22 cellular contexts compared by ENCODE assay signal in genomic region chr1:162846256-162847212, GRCh38. TPM values are rescaled to one million over a fixed set of nuclear protein-coding genes. Genes with fewer than 3 reads are reported as not detected.
DNase-seq lines count a peak whose midpoint lies in the region; ATAC-seq and TF ChIP-seq lines count a peak whose summit lies in the region.
"Had no signal": no experiment of that assay in that cellular context is flagged by ENCODE, and none has a peak within 500 bp of the region (broad histone marks: within the 10 kb centered on the region; RNA-seq: fewer than 3 reads in every experiment).

No MANE protein-coding gene starts in this region.

- intact Hi-C loops in heart right ventricle (cut with DNase I) = loop anchor here in 1 of 10 donors (2.0 kb wide), 1 partner anchor 470 kb away; no protein-coding TSS in a partner anchor

- peaks cover 0 to 5% (median 0%) of the 10 kb centered on the region in 7 donors for H3K27me3 ChIP-seq in heart right ventricle
- H3K27me3 ChIP-seq: spleen had no signal

- no peak overlapping the region for H3K4me3 Mint-ChIP-seq in stimulated activated memory B cell treated with anti-CD40 and anti-IgM and Interleukin-4, amounts not matched to agents 10 μg/mL and 1 μg/mL and 100 μg/mL, for 72 hours
- H3K4me3 Mint-ChIP-seq: activated CD4-positive, alpha-beta T cell treated with anti-CD3 and anti-CD28 coated beads, Interleukin-2, amount 10 ng/mL, durations not matched to agents 24 days and 14 days; CD4-positive, CD25-positive, alpha-beta regulatory T cell; dendritic cell treated with granulocyte-macrophage colony-stimulating factor and Interleukin-4, amounts not matched to agents 40 ng/mL and 50 ng/mL, for 4 days; naive thymus-derived CD8-positive, alpha-beta T cell had no signal

- H3K36me3 Mint-ChIP-seq in stimulated activated memory B cell treated with anti-CD40 and anti-IgM and Interleukin-4, amounts not matched to agents 10 μg/mL and 1 μg/mL and 100 μg/mL, for 72 hours = no peaks in the 10 kb centered on the region
- H3K36me3 Mint-ChIP-seq: CD4-positive, CD25-positive, alpha-beta regulatory T cell; naive thymus-derived CD8-positive, alpha-beta T cell had no signal

- no peaks in the 10 kb centered on the region for H3K9me3 Mint-ChIP-seq in stimulated activated memory B cell treated with anti-CD40 and anti-IgM and Interleukin-4, amounts not matched to agents 10 μg/mL and 1 μg/mL and 100 μg/mL, for 72 hours
- H3K9me3 Mint-ChIP-seq: activated CD4-positive, alpha-beta T cell treated with anti-CD3 and anti-CD28 coated beads, Interleukin-2, amount 10 ng/mL, durations not matched to agents 24 days and 14 days; dendritic cell treated with granulocyte-macrophage colony-stimulating factor and Interleukin-4, amounts not matched to agents 40 ng/mL and 50 ng/mL, for 4 days; naive thymus-derived CD8-positive, alpha-beta T cell had no signal

- no peaks in the 10 kb centered on the region for H3K36me3 ChIP-seq in heart right ventricle
- H3K36me3 ChIP-seq: lower lobe of right lung, prostate gland, spleen, thoracic aorta had no signal

- no peaks in the 10 kb centered on the region for H3K4me1 ChIP-seq in heart right ventricle
- H3K4me1 ChIP-seq: lower lobe of right lung, prostate gland, spleen had no signal

- no peak overlapping the region for H3K27ac Mint-ChIP-seq in stimulated activated memory B cell treated with anti-CD40 and anti-IgM and Interleukin-4, amounts not matched to agents 10 μg/mL and 1 μg/mL and 100 μg/mL, for 72 hours
- H3K27ac Mint-ChIP-seq: activated CD4-positive, alpha-beta T cell treated with anti-CD3 and anti-CD28 coated beads, Interleukin-2, amount 10 ng/mL, durations not matched to agents 24 days and 14 days; CD4-positive, CD25-positive, alpha-beta regulatory T cell; dendritic cell treated with granulocyte-macrophage colony-stimulating factor and Interleukin-4, amounts not matched to agents 40 ng/mL and 50 ng/mL, for 4 days; naive thymus-derived CD8-positive, alpha-beta T cell had no signal

- H3K4me3 ChIP-seq in heart right ventricle = no peak overlapping the region
- H3K4me3 ChIP-seq: lower lobe of right lung, prostate gland, spleen, thoracic aorta had no signal

- H3K9me3 ChIP-seq in heart right ventricle = no peaks in the 10 kb centered on the region
- H3K9me3 ChIP-seq: lower lobe of right lung, prostate gland, spleen, thoracic aorta had no signal

- H3K4me1 Mint-ChIP-seq in stimulated activated memory B cell treated with anti-CD40 and anti-IgM and Interleukin-4, amounts not matched to agents 10 μg/mL and 1 μg/mL and 100 μg/mL, for 72 hours = no peaks in the 10 kb centered on the region
- H3K4me1 Mint-ChIP-seq: activated CD4-positive, alpha-beta T cell treated with anti-CD3 and anti-CD28 coated beads, Interleukin-2, amount 10 ng/mL, durations not matched to agents 24 days and 14 days; CD4-positive, CD25-positive, alpha-beta regulatory T cell; naive thymus-derived CD8-positive, alpha-beta T cell had no signal

- WGBS in heart right ventricle, 2 donors = 84 to 91% methylated on average over 16 of the region's 16 CpGs

- H3K27ac ChIP-seq in heart right ventricle = no peak overlapping the region
- H3K27ac ChIP-seq: lower lobe of right lung, prostate gland, spleen, thoracic aorta had no signal

- ATAC-seq in stimulated activated memory B cell treated with anti-CD40 and anti-IgM and Interleukin-4, amounts not matched to agents 10 μg/mL and 1 μg/mL and 100 μg/mL, for 72 hours = no peak
- ATAC-seq in GM18519 (IDR thresholded peaks at IDR 0.05; ENCODE audit: low FRiP score, unreplicated experiment) = no peak
- ATAC-seq in heart right ventricle = no peak
- ATAC-seq in HG03520 (IDR thresholded peaks at IDR 0.05; ENCODE audit: unreplicated experiment) = no peak
- ATAC-seq: lower lobe of right lung; naive thymus-derived CD8-positive, alpha-beta T cell had no signal

- no peak for TF ChIP-seq CTCF in heart right ventricle (IDR thresholded peaks at IDR 0.05)

- DNase-seq in GM04504 (ENCODE audit: low read depth) (peak; percentile 59), SK-N-DZ (ENCODE audit: low spot score) (peak; percentile 67), fibroblast of gingiva (ENCODE audit: low read depth) (peak; percentile 85), heart right ventricle (no peak)
- DNase-seq: activated CD4-positive, alpha-beta T cell treated with anti-CD3 and anti-CD28 coated beads, Interleukin-2, amount 10 ng/mL, durations not matched to agents 24 days and 14 days; aorta; CD4-positive, CD25-positive, alpha-beta regulatory T cell; DMS79; glutamatergic neuron; lower lobe of right lung; naive thymus-derived CD8-positive, alpha-beta T cell; NCI-H2081 treated with DMSO at 0.1 percent for 48 hours; NCI-H524 treated with DMSO at 0.1 percent for 48 hours; spleen had no signal

- H3K27me3 Mint-ChIP-seq in stimulated activated memory B cell treated with anti-CD40 and anti-IgM and Interleukin-4, amounts not matched to agents 10 μg/mL and 1 μg/mL and 100 μg/mL, for 72 hours = peaks cover 8% of the 10 kb centered on the region
- H3K27me3 Mint-ChIP-seq: dendritic cell treated with granulocyte-macrophage colony-stimulating factor and Interleukin-4, amounts not matched to agents 40 ng/mL and 50 ng/mL, for 4 days had no signal

RNA-seq across cellular contexts. Expression of gene CCDC190, which starts 14.4 kb away (rescaled TPM):
- 0.12 TPM in 1 of 2 replicates, not detected in the other for polyA plus RNA-seq in SK-N-DZ (2014; cell fraction: cytosol; rRNA removed)
- polyA plus RNA-seq in SK-N-DZ (2014; cell fraction: nucleus; rRNA removed) = 0.31 TPM in 1 of 2 replicates, not detected in the other
- total RNA-seq in heart right ventricle = 1 to 10 TPM in 1 of 10 donors, under 1 TPM in 9; 0.15 to 1.2 (median 0.35) TPM
- polyA plus RNA-seq in heart right ventricle = under 1 TPM; 0.07 to 0.29 TPM
- total RNA-seq: activated CD4-positive, alpha-beta T cell treated with anti-CD3 and anti-CD28 coated beads, Interleukin-2, amount 10 ng/mL, durations not matched to agents 24 days and 14 days; CD4-positive, CD25-positive, alpha-beta regulatory T cell; epithelial cell of proximal tubule; naive thymus-derived CD8-positive, alpha-beta T cell; OCI-LY7; spleen had no signal
- polyA plus RNA-seq: CD4-positive, CD25-positive, alpha-beta regulatory T cell; naive thymus-derived CD8-positive, alpha-beta T cell; spleen had no signal

RNA-seq across cellular contexts. Expression of gene HSD17B7, which starts 56.0 kb away (rescaled TPM):
- polyA plus RNA-seq in SK-N-DZ (2014; cell fraction: cytosol; rRNA removed) = 63.0 and 66.3 TPM in 2 replicates
- polyA plus RNA-seq in SK-N-DZ (2014; cell fraction: nucleus; rRNA removed) = 40.6 and 41.7 TPM in 2 replicates
- total RNA-seq in heart right ventricle = 1 to 10 TPM; 1.7 to 7.2 (median 3.2) TPM
- 10 to 100 TPM in 1 of 2 donors, 1 to 10 TPM in 1; 4.5 to 11.2 TPM for polyA plus RNA-seq in heart right ventricle

Comparison
In these comparisons a context has a peak if more than half of its experiments do, and no peak if none do; other contexts are left out.
1. DNase-seq: peak in GM04504 (single experiment), SK-N-DZ (single experiment) and fibroblast of gingiva (single experiment); none in heart right ventricle (0 of 2).